ENCODE assay signal across 13 cellular contexts in the genomic region with DNA sequence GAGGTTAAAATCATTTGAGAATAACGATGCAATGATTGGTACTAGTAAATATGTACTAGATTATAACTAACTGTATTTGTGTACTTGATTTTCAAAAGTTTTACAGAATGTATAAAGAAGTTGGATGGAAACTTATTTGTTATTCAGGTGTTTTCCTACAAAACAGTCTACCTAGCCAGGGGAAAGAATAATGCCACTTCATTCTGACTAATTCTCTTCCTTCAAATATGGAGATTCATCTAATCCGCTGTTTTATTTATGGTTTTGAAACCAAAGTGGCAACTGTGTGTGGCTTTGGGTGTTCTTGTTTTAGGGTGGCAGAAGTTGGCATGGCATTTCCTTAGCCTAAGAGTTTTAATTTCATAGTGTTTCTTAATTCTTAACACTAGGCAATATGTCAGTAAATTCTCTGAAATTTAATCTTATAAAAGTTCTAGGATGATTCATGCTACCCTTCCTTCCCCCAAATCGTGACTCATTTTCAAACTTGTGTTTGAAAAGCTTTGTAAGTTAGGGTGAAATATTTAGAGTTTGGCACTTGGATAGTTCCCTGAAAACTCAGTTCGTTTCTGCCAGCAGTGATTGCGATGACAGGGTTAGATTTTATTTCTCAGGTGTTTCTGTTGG.
DNase-seq lines count a peak whose midpoint lies in the region; TF ChIP-seq lines count a peak whose summit lies in the region.
"Had no signal": no experiment of that assay in that cellular context is flagged by ENCODE, and none has a peak within 500 bp of the region (broad histone marks: within the 10 kb centered on the region; RNA-seq: fewer than 3 reads in every experiment).

No MANE protein-coding gene starts in this region.

- TF ChIP-seq POLR2A in tibial nerve (IDR thresholded peaks at IDR 0.05): no peak

- TF ChIP-seq CTCF in tibial nerve (IDR thresholded peaks at IDR 0.05): no peak

- peaks cover 0 to 7% (median 2%) of the 10 kb centered on the region in 4 donors for H3K4me1 ChIP-seq in tibial nerve

- H3K4me3 ChIP-seq in tibial nerve: no peak overlapping the region
- H3K4me3 ChIP-seq: adrenal gland had no signal

- H3K27me3 ChIP-seq in tibial nerve: no peaks in the 10 kb centered on the region
- H3K27me3 ChIP-seq: adrenal gland had no signal

- WGBS in tibial nerve, 2 donors: 55 to 58% methylated on average over 5 of the region's 5 CpGs

- DNase-seq in EH (ENCODE audit: low read depth) (peak; percentile 81), RKO (ENCODE audit: low spot score) (peak; percentile 61), epithelial cell of prostate (ENCODE audit: low read depth, low spot score) (no peak), putamen (ENCODE audit: low spot score) (peak; percentile 60), tibial nerve (ENCODE audit: low spot score in 2 of 2) (no peak), NCI-H2081 (lab: John Stamatoyannopoulos, UW) (no peak)
- DNase-seq in stimulated activated CD4-positive, alpha-beta T cell treated with anti-CD3 and anti-CD28 coated beads, Interleukin-4, amount 100 ng/mL, for 1 hour: no peak
- no peak for DNase-seq in activated naive CD4-positive, alpha-beta T cell treated with Interleukin-2 at 50 U/mL for 16 hours
- DNase-seq: adrenal gland; CD8-positive, alpha-beta memory T cell; kidney glomerular epithelial cell; NCI-H1436; NK-92 treated with Interleukin-12 subunit alpha and Interleukin-12 subunit beta, amount 100 ng/mL, for 24 hours had no signal

- H3K27ac ChIP-seq in epithelial cell of prostate (peak overlapping the region; percentile 26), tibial nerve (peak overlapping the region in 1 of 4 donors; percentile 33)

- no peaks in the 10 kb centered on the region for H3K36me3 ChIP-seq in tibial nerve
- H3K36me3 ChIP-seq: adrenal gland had no signal

- H3K9me3 ChIP-seq in tibial nerve: peaks cover 0 to 5% (median 3%) of the 10 kb centered on the region in 4 donors
- H3K9me3 ChIP-seq: adrenal gland had no signal

- TF ChIP-seq EP300 in tibial nerve (IDR thresholded peaks at IDR 0.05): no peak

Comparison
In these comparisons a context has a peak if more than half of its experiments do, and no peak if none do; other contexts are left out.
1. DNase-seq: peak in EH (single experiment), RKO (single experiment) and putamen (single experiment); none in epithelial cell of prostate (single experiment), stimulated activated CD4-positive, alpha-beta T cell treated with anti-CD3 and anti-CD28 coated beads, Interleukin-4, amount 100 ng/mL, for 1 hour (single experiment), tibial nerve (0 of 2), NCI-H2081 (0 of 2) and activated naive CD4-positive, alpha-beta T cell treated with Interleukin-2 at 50 U/mL for 16 hours (single experiment).